ENCODE assay signal across 17 cellular contexts in genomic region chr2:218226903-218227302, GRCh38. TPM values are rescaled to one million over a fixed set of nuclear protein-coding genes. Genes with fewer than 3 reads are reported as not detected.
DNase-seq lines count a peak whose midpoint lies in the region; ATAC-seq and TF ChIP-seq lines count a peak whose summit lies in the region.
"Had no signal": no experiment of that assay in that cellular context is flagged by ENCODE, and none has a peak within 500 bp of the region (broad histone marks: within the 10 kb centered on the region; RNA-seq: fewer than 3 reads in every experiment).

No MANE protein-coding gene starts in this region.

- TF ChIP-seq CTCF in Loucy (conservative IDR thresholded peaks at IDR 0.05; ENCODE audit: low read length) (no peak), foreskin keratinocyte (conservative IDR thresholded peaks at IDR 0.05) (no peak)

- no peaks in the 10 kb centered on the region for H3K9me3 Mint-ChIP-seq in activated CD4-positive, alpha-beta T cell treated with anti-CD3 and anti-CD28 coated beads for 36 hours (ENCODE audit: low read depth)
- H3K9me3 Mint-ChIP-seq in activated naive CD8-positive, alpha-beta T cell treated with anti-CD3 and anti-CD28 coated beads, Interleukin-2, amount 10 ng/mL, durations not matched to agents 7 days and 5 days = no peaks in the 10 kb centered on the region
- no peaks in the 10 kb centered on the region for H3K9me3 Mint-ChIP-seq in natural killer cell treated with Interleukin-12 subunit alpha and Interleukin-12 subunit beta and Interleukin-15 and Interleukin-18, amount 100 ng/mL, for 72 hours

- CTCF ChIA-PET in activated CD4-positive, alpha-beta T cell treated with anti-CD3 and anti-CD28 coated beads for 36 hours (lab: Charles Lee) = interaction anchor here (0.7 to 5.0 kb wide), 9 partner anchors 9 to 170 kb away, joined by 3 to 29 read pairs (median 4); partner anchors contain the start of genes AAMP and PNKD

- H3K36me3 Mint-ChIP-seq in activated CD4-positive, alpha-beta T cell treated with anti-CD3 and anti-CD28 coated beads for 36 hours (ENCODE audit: low read depth) = peaks cover 86% of the 10 kb centered on the region
- peaks cover 63% of the 10 kb centered on the region for H3K36me3 Mint-ChIP-seq in activated naive CD8-positive, alpha-beta T cell treated with anti-CD3 and anti-CD28 coated beads, Interleukin-2, amount 10 ng/mL, durations not matched to agents 7 days and 5 days
- H3K36me3 Mint-ChIP-seq in natural killer cell treated with Interleukin-12 subunit alpha and Interleukin-12 subunit beta and Interleukin-15 and Interleukin-18, amount 100 ng/mL, for 72 hours = peaks cover 52% of the 10 kb centered on the region

- POLR2A ChIA-PET in activated CD4-positive, alpha-beta T cell treated with anti-CD3 and anti-CD28 coated beads for 36 hours (lab: Charles Lee) = interaction anchor here (1.1 kb wide), 1 partner anchor 8 kb away, joined by 10 read pairs; no protein-coding TSS in a partner anchor
- POLR2A ChIA-PET in activated naive CD8-positive, alpha-beta T cell treated with anti-CD3 and anti-CD28 coated beads, Interleukin-2, amount 10 ng/mL, durations not matched to agents 7 days and 5 days (lab: Charles Lee) = interaction anchor here (3.0 kb wide), 1 partner anchor 10 kb away, joined by 29 read pairs; the partner anchor contains the start of gene ARPC2

- H3K4me1 ChIP-seq in Loucy (ENCODE audit: insufficient read depth, low read length, poor library complexity, severe bottlenecking) (peaks cover 74% of the 10 kb centered on the region), foreskin keratinocyte (peaks cover 45% of the 10 kb centered on the region)

- H4K20me1 ChIP-seq in Loucy (ENCODE audit: insufficient read depth, low read length, poor library complexity, severe bottlenecking) = peaks cover 39% of the 10 kb centered on the region

- no peak overlapping the region for H3K27ac ChIP-seq in foreskin keratinocyte
- H3K27ac ChIP-seq: body of pancreas had no signal

- H3K27me3 Mint-ChIP-seq in activated CD4-positive, alpha-beta T cell treated with anti-CD3 and anti-CD28 coated beads for 36 hours = no peaks in the 10 kb centered on the region
- H3K27me3 Mint-ChIP-seq in activated naive CD8-positive, alpha-beta T cell treated with anti-CD3 and anti-CD28 coated beads, Interleukin-2, amount 10 ng/mL, durations not matched to agents 7 days and 5 days = no peaks in the 10 kb centered on the region
- H3K27me3 Mint-ChIP-seq in natural killer cell treated with Interleukin-12 subunit alpha and Interleukin-12 subunit beta and Interleukin-15 and Interleukin-18, amount 100 ng/mL, for 72 hours = no peaks in the 10 kb centered on the region

- H3F3A ChIP-seq in Loucy (ENCODE audit: low read depth) = peaks cover 12% of the 10 kb centered on the region

- H3K27ac Mint-ChIP-seq in activated CD4-positive, alpha-beta T cell treated with anti-CD3 and anti-CD28 coated beads for 36 hours = peak overlapping the region; percentile 81
- H3K27ac Mint-ChIP-seq in activated naive CD8-positive, alpha-beta T cell treated with anti-CD3 and anti-CD28 coated beads, Interleukin-2, amount 10 ng/mL, durations not matched to agents 7 days and 5 days = peak overlapping the region; percentile 72
- H3K27ac Mint-ChIP-seq in natural killer cell treated with Interleukin-12 subunit alpha and Interleukin-12 subunit beta and Interleukin-15 and Interleukin-18, amount 100 ng/mL, for 72 hours = peak overlapping the region; percentile 91 to 94

- no peak overlapping the region for H3K4me3 ChIP-seq in Loucy (ENCODE audit: low read length, poor library complexity, severe bottlenecking)
- H3K4me3 ChIP-seq: body of pancreas, lung had no signal

- peak overlapping the region; percentile 26 for H3K4me2 ChIP-seq in Loucy (ENCODE audit: low read depth, low read length, poor library complexity, severe bottlenecking)

- no peak overlapping the region for H2AFZ ChIP-seq in Loucy (ENCODE audit: low read length)

- peaks cover 71% of the 10 kb centered on the region for H3K36me3 ChIP-seq in Loucy (ENCODE audit: insufficient read depth, low read length)

- H3K79me2 ChIP-seq in Loucy (ENCODE audit: insufficient read depth, low read length) = peaks cover 84% of the 10 kb centered on the region

- no peaks in the 10 kb centered on the region for H3K9me3 ChIP-seq in Loucy (ENCODE audit: insufficient read depth, low read depth, low read length)
- H3K9me3 ChIP-seq: body of pancreas had no signal

- no peaks in the 10 kb centered on the region for H3K9me2 ChIP-seq in Loucy (replicated peaks; ENCODE audit: low read depth, low read length)

- no peak overlapping the region for H3K4me3 Mint-ChIP-seq in activated CD4-positive, alpha-beta T cell treated with anti-CD3 and anti-CD28 coated beads for 36 hours
- H3K4me3 Mint-ChIP-seq in activated naive CD8-positive, alpha-beta T cell treated with anti-CD3 and anti-CD28 coated beads, Interleukin-2, amount 10 ng/mL, durations not matched to agents 7 days and 5 days = peak overlapping the region; percentile 40
- H3K4me3 Mint-ChIP-seq in natural killer cell treated with Interleukin-12 subunit alpha and Interleukin-12 subunit beta and Interleukin-15 and Interleukin-18, amount 100 ng/mL, for 72 hours = peak overlapping the region; percentile 49

- H3K27me3 ChIP-seq in Loucy (ENCODE audit: insufficient read depth, low read length, poor library complexity, severe bottlenecking) (no peaks in the 10 kb centered on the region), foreskin keratinocyte (no peaks in the 10 kb centered on the region)
- H3K27me3 ChIP-seq: body of pancreas had no signal

- H3K9ac ChIP-seq in Loucy (ENCODE audit: low read depth, low read length, poor library complexity, severe bottlenecking) = no peak overlapping the region

- peaks cover 90% of the 10 kb centered on the region for H3K4me1 Mint-ChIP-seq in activated CD4-positive, alpha-beta T cell treated with anti-CD3 and anti-CD28 coated beads for 36 hours
- H3K4me1 Mint-ChIP-seq in activated naive CD8-positive, alpha-beta T cell treated with anti-CD3 and anti-CD28 coated beads, Interleukin-2, amount 10 ng/mL, durations not matched to agents 7 days and 5 days = peaks cover 75% of the 10 kb centered on the region
- H3K4me1 Mint-ChIP-seq in natural killer cell treated with Interleukin-12 subunit alpha and Interleukin-12 subunit beta and Interleukin-15 and Interleukin-18, amount 100 ng/mL, for 72 hours (ENCODE audit: low read depth in 2 of 2) = peaks cover 72 to 78% of the 10 kb centered on the region in 2 donors

- intact Hi-C loops in activated CD4-positive, alpha-beta T cell treated with anti-CD3 and anti-CD28 coated beads for 36 hours (cut with DNase I, micrococcal nuclease) = loop anchor here in 1 of 2 experiments (5.0 kb wide), 1 partner anchor 670 kb away; no protein-coding TSS in a partner anchor
- intact Hi-C loops in left colon (cut with DNase I, micrococcal nuclease) = no loop called here

- no peak for ATAC-seq in activated CD4-positive, alpha-beta T cell treated with anti-CD3 and anti-CD28 coated beads for 36 hours
- no peak for ATAC-seq in activated naive CD8-positive, alpha-beta T cell treated with anti-CD3 and anti-CD28 coated beads, Interleukin-2, amount 10 ng/mL, durations not matched to agents 7 days and 5 days (ENCODE audit: low read depth)
- ATAC-seq in natural killer cell treated with Interleukin-12 subunit alpha and Interleukin-12 subunit beta and Interleukin-15 and Interleukin-18, amount 100 ng/mL, for 72 hours = no peak
- ATAC-seq in left colon = no peak
- no peak for ATAC-seq in HG03432 (IDR thresholded peaks at IDR 0.05; ENCODE audit: unreplicated experiment)
- ATAC-seq in foreskin keratinocyte = no peak
- ATAC-seq: body of pancreas, esophagus mucosa, Right ventricle myocardium inferior had no signal

- DNase-seq in activated CD4-positive, alpha-beta T cell treated with anti-CD3 and anti-CD28 coated beads for 36 hours = no peak
- no peak for DNase-seq in activated CD4-positive, alpha-beta T cell treated with anti-CD3 and anti-CD28 coated beads for 1 hour
- DNase-seq in activated naive CD8-positive, alpha-beta T cell treated with anti-CD3 and anti-CD28 coated beads, Interleukin-2, amount 10 ng/mL, durations not matched to agents 7 days and 5 days = no peak
- no peak for DNase-seq in natural killer cell treated with Interleukin-12 subunit alpha and Interleukin-12 subunit beta and Interleukin-15 and Interleukin-18, amount 100 ng/mL, for 72 hours (ENCODE audit: low spot score)
- DNase-seq in left colon (no peak), foreskin keratinocyte (no peak)
- DNase-seq: activated CD4-positive, alpha-beta T cell treated with anti-CD3 and anti-CD28 coated beads for 48 hours; body of pancreas; EL; KG1; NCI-H1436 had no signal

RNA-seq across cellular contexts. Expression of gene ARPC2, which starts 9.9 kb away (rescaled TPM):
- 100 to 1,000 TPM; 563 to 632 TPM for total RNA-seq in activated CD4-positive, alpha-beta T cell treated with anti-CD3 and anti-CD28 coated beads for 36 hours
- total RNA-seq in activated naive CD8-positive, alpha-beta T cell treated with anti-CD3 and anti-CD28 coated beads, Interleukin-2, amount 10 ng/mL, durations not matched to agents 7 days and 5 days = 100 to 1,000 TPM; 707 to 735 TPM
- 100 to 1,000 TPM; 509 to 675 TPM for total RNA-seq in natural killer cell treated with Interleukin-12 subunit alpha and Interleukin-12 subunit beta and Interleukin-15 and Interleukin-18, amount 100 ng/mL, for 72 hours
- 100 to 1,000 TPM; 304 to 347 TPM for total RNA-seq in left colon
- 794 and 818 TPM in 2 replicates for total RNA-seq in foreskin keratinocyte
- polyA plus RNA-seq in foreskin keratinocyte = 894 and 918 TPM in 2 replicates

RNA-seq across cellular contexts. Expression of gene GPBAR1, which starts 33.9 kb away (rescaled TPM):
- under 1 TPM; 0.11 to 0.40 TPM for total RNA-seq in activated CD4-positive, alpha-beta T cell treated with anti-CD3 and anti-CD28 coated beads for 36 hours
- under 1 TPM; 0.71 to 0.72 TPM for total RNA-seq in activated naive CD8-positive, alpha-beta T cell treated with anti-CD3 and anti-CD28 coated beads, Interleukin-2, amount 10 ng/mL, durations not matched to agents 7 days and 5 days
- 1 to 10 TPM; 2.6 to 3.0 TPM for total RNA-seq in natural killer cell treated with Interleukin-12 subunit alpha and Interleukin-12 subunit beta and Interleukin-15 and Interleukin-18, amount 100 ng/mL, for 72 hours
- total RNA-seq in left colon (1 to 10 TPM; 1.8 to 3.0 TPM), foreskin keratinocyte (0.14 and 0.18 TPM in 2 replicates)
- 0.11 and 0.12 TPM in 2 replicates for polyA plus RNA-seq in foreskin keratinocyte
- total RNA-seq: esophagus mucosa had no signal
- polyA plus RNA-seq: neural cell had no signal

RNA-seq across cellular contexts. Expression of gene AAMP, which starts 43.0 kb away (rescaled TPM):
- total RNA-seq in activated CD4-positive, alpha-beta T cell treated with anti-CD3 and anti-CD28 coated beads for 36 hours = 10 to 100 TPM; 49.7 to 72.2 TPM
- 10 to 100 TPM; 45.2 to 51.7 TPM for total RNA-seq in activated naive CD8-positive, alpha-beta T cell treated with anti-CD3 and anti-CD28 coated beads, Interleukin-2, amount 10 ng/mL, durations not matched to agents 7 days and 5 days
- total RNA-seq in natural killer cell treated with Interleukin-12 subunit alpha and Interleukin-12 subunit beta and Interleukin-15 and Interleukin-18, amount 100 ng/mL, for 72 hours = 100 to 1,000 TPM in 1 of 2 donors, 10 to 100 TPM in 1; 75.6 to 104 TPM
- total RNA-seq in left colon (10 to 100 TPM; 96.2 to 97.2 TPM), foreskin keratinocyte (101 and 108 TPM in 2 replicates)
- polyA plus RNA-seq in foreskin keratinocyte = 114 and 120 TPM in 2 replicates

RNA-seq across cellular contexts. Expression of gene PNKD, which starts 43.4 kb away (rescaled TPM):
- total RNA-seq in activated CD4-positive, alpha-beta T cell treated with anti-CD3 and anti-CD28 coated beads for 36 hours = 10 to 100 TPM; 17.8 to 18.5 TPM
- 10 to 100 TPM; 33.9 to 36.3 TPM for total RNA-seq in activated naive CD8-positive, alpha-beta T cell treated with anti-CD3 and anti-CD28 coated beads, Interleukin-2, amount 10 ng/mL, durations not matched to agents 7 days and 5 days
- total RNA-seq in natural killer cell treated with Interleukin-12 subunit alpha and Interleukin-12 subunit beta and Interleukin-15 and Interleukin-18, amount 100 ng/mL, for 72 hours = 10 to 100 TPM; 20.6 to 22.0 TPM
- 100 to 1,000 TPM; 103 to 119 TPM for total RNA-seq in left colon
- total RNA-seq in foreskin keratinocyte = 40.9 and 43.5 TPM in 2 replicates
- polyA plus RNA-seq in foreskin keratinocyte = 65.1 and 66.6 TPM in 2 replicates
